In the genomic region with DNA sequence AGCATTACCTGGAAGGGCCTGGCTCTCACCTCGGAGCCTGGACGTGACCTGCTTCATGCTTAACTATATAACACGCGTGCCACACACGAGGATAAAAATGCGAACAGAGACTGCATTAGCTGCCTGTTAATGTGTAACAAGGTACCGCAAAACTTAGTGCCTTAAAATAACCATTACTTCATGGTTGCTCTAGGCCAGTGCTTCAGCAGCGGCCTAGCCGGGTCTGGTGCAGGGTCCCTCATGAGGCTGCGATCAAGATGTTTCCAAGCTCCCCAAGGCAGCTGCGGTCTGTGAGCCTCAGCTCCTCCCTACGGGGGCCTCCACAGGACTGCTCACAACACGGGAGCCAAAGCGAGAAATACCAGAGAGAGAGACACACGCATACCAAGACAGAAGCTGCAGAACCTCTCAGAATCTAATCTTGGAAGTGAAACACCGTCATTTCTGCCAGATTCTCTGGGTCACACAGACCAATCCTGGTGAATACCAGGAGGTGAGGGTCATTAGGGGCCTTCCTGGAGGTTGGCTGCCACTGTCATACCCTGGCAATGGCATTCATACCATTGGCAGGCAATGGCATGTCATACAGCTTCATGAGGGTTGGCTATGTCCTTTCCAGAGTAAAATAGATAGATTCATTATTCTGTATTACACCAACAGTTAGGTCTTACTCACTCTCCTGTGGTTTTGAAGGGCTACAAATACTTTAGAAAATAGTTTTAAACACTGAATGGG, we compare ENCODE assay signal across 9 cellular contexts.
DNase-seq lines count a peak whose midpoint lies in the region; ATAC-seq and TF ChIP-seq lines count a peak whose summit lies in the region.
"Had no signal": no experiment of that assay in that cellular context is flagged by ENCODE, and none has a peak within 500 bp of the region (broad histone marks: within the 10 kb centered on the region; RNA-seq: fewer than 3 reads in every experiment).

No MANE protein-coding gene starts in this region.

- ATAC-seq in left ventricle myocardium superior (peak; percentile 18), HG02870 (IDR thresholded peaks at IDR 0.05; ENCODE audit: unreplicated experiment) (no peak)

- H3K4me3 ChIP-seq in SJSA1 (no peak overlapping the region; the same call in 1 of the 2 replicates), transverse colon (no peak overlapping the region)

- no peak for DNase-seq in activated naive CD4-positive, alpha-beta T cell treated with anti-CD3 and anti-CD28 coated beads, Interleukin-2, amount 10 ng/mL, durations not matched to agents 7 days and 5 days
- DNase-seq in activated naive CD4-positive, alpha-beta T cell treated with anti-CD3 and anti-CD28 coated beads for 36 hours, result no peak
- DNase-seq in SJSA1 (ENCODE audit: low read depth in 1 of 2, low spot score in 2 of 2) (peak; percentile 73 to 86), left ventricle myocardium superior (no peak), transverse colon (peak; percentile 35), OCI-M2 (lab: John Stamatoyannopoulos, UW; ENCODE audit: unreplicated experiment) (no peak), COLO829 (ENCODE audit: low spot score) (no peak)
- DNase-seq: Calu3 had no signal

- H3K27ac ChIP-seq in SJSA1 (peak overlapping the region; percentile 99), transverse colon (peak overlapping the region in 1 of 4 donors; percentile 11)

- no peaks in the 10 kb centered on the region for H3K27me3 Mint-ChIP-seq in activated naive CD4-positive, alpha-beta T cell treated with anti-CD3 and anti-CD28 coated beads, Interleukin-2, amount 10 ng/mL, durations not matched to agents 7 days and 5 days
- no peaks in the 10 kb centered on the region for H3K27me3 Mint-ChIP-seq in activated naive CD4-positive, alpha-beta T cell treated with anti-CD3 and anti-CD28 coated beads for 36 hours (ENCODE audit: low read depth)

- intact Hi-C loops in activated naive CD4-positive, alpha-beta T cell treated with anti-CD3 and anti-CD28 coated beads for 36 hours (cut with micrococcal nuclease), result loop anchor here (2.0 to 10.0 kb wide), 6 partner anchors 43 to 1221 kb away; a partner anchor contains a TSS
- intact Hi-C loops in left ventricle myocardium superior (cut with micrococcal nuclease) (no loop called here), transverse colon (cut with DNase I; ENCODE audit: low total_unique reads) (no loop called here)

- H3K36me3 ChIP-seq in SJSA1 (peaks cover 26% of the 10 kb centered on the region), transverse colon (no peaks in the 10 kb centered on the region)

- H3K36me3 Mint-ChIP-seq in activated naive CD4-positive, alpha-beta T cell treated with anti-CD3 and anti-CD28 coated beads, Interleukin-2, amount 10 ng/mL, durations not matched to agents 7 days and 5 days, result peaks cover 23% of the 10 kb centered on the region
- H3K36me3 Mint-ChIP-seq in activated naive CD4-positive, alpha-beta T cell treated with anti-CD3 and anti-CD28 coated beads for 36 hours (ENCODE audit: low read depth), result peaks cover 22% of the 10 kb centered on the region

- H3K9me3 Mint-ChIP-seq in activated naive CD4-positive, alpha-beta T cell treated with anti-CD3 and anti-CD28 coated beads, Interleukin-2, amount 10 ng/mL, durations not matched to agents 7 days and 5 days, result peaks cover 11% of the 10 kb centered on the region
- peaks cover 11% of the 10 kb centered on the region for H3K9me3 Mint-ChIP-seq in activated naive CD4-positive, alpha-beta T cell treated with anti-CD3 and anti-CD28 coated beads for 36 hours

- H3K27ac Mint-ChIP-seq in activated naive CD4-positive, alpha-beta T cell treated with anti-CD3 and anti-CD28 coated beads, Interleukin-2, amount 10 ng/mL, durations not matched to agents 7 days and 5 days, result peak overlapping the region; percentile 61
- no peak overlapping the region for H3K27ac Mint-ChIP-seq in activated naive CD4-positive, alpha-beta T cell treated with anti-CD3 and anti-CD28 coated beads for 36 hours

- no peaks in the 10 kb centered on the region for H3K27me3 ChIP-seq in SJSA1 (replicated peaks)
- H3K27me3 ChIP-seq in transverse colon, result no peaks in the 10 kb centered on the region

- H3K4me3 Mint-ChIP-seq in activated naive CD4-positive, alpha-beta T cell treated with anti-CD3 and anti-CD28 coated beads, Interleukin-2, amount 10 ng/mL, durations not matched to agents 7 days and 5 days, result no peak overlapping the region
- H3K4me3 Mint-ChIP-seq in activated naive CD4-positive, alpha-beta T cell treated with anti-CD3 and anti-CD28 coated beads for 36 hours, result no peak overlapping the region

- peaks cover 41% of the 10 kb centered on the region for H3K4me1 Mint-ChIP-seq in activated naive CD4-positive, alpha-beta T cell treated with anti-CD3 and anti-CD28 coated beads, Interleukin-2, amount 10 ng/mL, durations not matched to agents 7 days and 5 days
- H3K4me1 Mint-ChIP-seq in activated naive CD4-positive, alpha-beta T cell treated with anti-CD3 and anti-CD28 coated beads for 36 hours (ENCODE audit: low read depth), result peaks cover 51% of the 10 kb centered on the region

- in situ Hi-C loops in transverse colon (cut with MboI; ENCODE audit: low pct_ligation_motif_present in 1 of 4, low pct_unique_long_range_greater_than_20kb in 1 of 4, low sequenced_read_pairs in 3 of 4), result no loop called here

- no peak for TF ChIP-seq EP300 in transverse colon (IDR thresholded peaks at IDR 0.05; ENCODE audit: low read depth)

- no peak for TF ChIP-seq CTCF in transverse colon (IDR thresholded peaks at IDR 0.05)

- CTCF ChIA-PET in activated naive CD4-positive, alpha-beta T cell treated with anti-CD3 and anti-CD28 coated beads, Interleukin-2, amount 10 ng/mL, durations not matched to agents 7 days and 5 days (lab: Charles Lee), result no interaction called here
- CTCF ChIA-PET in activated naive CD4-positive, alpha-beta T cell treated with anti-CD3 and anti-CD28 coated beads for 36 hours (lab: Charles Lee), result interaction anchor here (0.6 to 2.0 kb wide), 2 partner anchors 37 to 600 kb away, joined by 4 to 8 read pairs; no protein-coding TSS in a partner anchor

- no peak for TF ChIP-seq POLR2A in transverse colon (IDR thresholded peaks at IDR 0.05)

- 63 to 74% methylated on average over 2 to 16 of the region's 16 CpGs for WGBS in transverse colon (ENCODE audit: low coverage in 1 of 2), 2 donors

- H3K4me1 ChIP-seq in SJSA1 (replicated peaks) (peaks cover 69% of the 10 kb centered on the region), transverse colon (peaks cover 4 to 19% (median 12%) of the 10 kb centered on the region in 4 donors)

- H3K9me3 ChIP-seq in SJSA1 (replicated peaks) (peaks cover 8% of the 10 kb centered on the region; the same call in 1 of the 2 replicates), transverse colon (no peaks in the 10 kb centered on the region)

Comparison
In these comparisons a context has a peak if more than half of its experiments do, and no peak if none do; other contexts are left out.
1. DNase-seq: peak in SJSA1 (2 of 2) and transverse colon (single experiment); none in activated naive CD4-positive, alpha-beta T cell treated with anti-CD3 and anti-CD28 coated beads, Interleukin-2, amount 10 ng/mL, durations not matched to agents 7 days and 5 days (single experiment), activated naive CD4-positive, alpha-beta T cell treated with anti-CD3 and anti-CD28 coated beads for 36 hours (single experiment), left ventricle myocardium superior (single experiment), OCI-M2 (single experiment) and COLO829 (single experiment).